In the genomic region with DNA sequence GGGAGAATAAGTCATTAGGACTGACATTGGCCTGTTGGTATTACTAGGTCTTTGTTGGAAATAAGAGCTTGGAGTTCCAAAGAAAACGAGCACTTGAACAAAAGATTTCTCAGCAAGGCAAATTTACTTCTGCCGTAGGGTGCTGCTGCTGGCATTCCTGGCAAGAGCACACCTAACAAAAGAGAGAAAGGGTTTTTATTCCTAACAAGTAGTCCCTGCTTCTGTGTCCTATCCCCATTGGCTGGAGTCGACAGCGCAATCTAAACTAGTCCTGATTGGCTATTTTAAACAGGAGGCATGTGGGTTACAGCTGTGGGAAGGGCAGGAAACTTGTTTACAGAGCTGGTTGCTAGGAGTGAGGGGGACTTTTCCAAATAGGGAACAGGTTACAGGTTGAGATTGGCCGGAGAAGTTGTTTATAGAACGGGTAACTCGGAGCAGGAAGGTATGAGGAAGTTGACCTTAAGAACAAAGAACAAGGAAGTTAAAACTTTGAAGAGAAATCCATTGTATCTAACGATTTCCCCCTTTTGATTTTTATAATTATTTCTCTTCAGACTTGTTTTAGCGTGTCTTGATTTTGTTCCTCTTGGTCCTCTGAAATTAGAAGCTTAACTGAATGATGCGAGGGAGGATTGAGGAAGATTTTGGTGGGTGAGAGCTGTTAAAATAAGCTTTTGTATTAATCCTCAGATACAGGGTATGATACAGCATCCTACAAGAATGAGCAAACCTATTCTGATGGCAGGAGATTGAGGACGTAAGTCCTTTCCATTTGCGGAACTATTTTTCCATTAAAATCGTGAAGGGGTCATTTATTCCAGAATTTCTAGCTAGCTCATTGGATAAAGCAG, we compare ENCODE assay signal across 1 cellular context.
A peak's percentile ranks its signal among the peaks of the same experiment; 100 is the strongest.
TF ChIP-seq lines count a peak whose summit lies in the region.

No MANE protein-coding gene starts in this region.

TF ChIP-seq in HEK293, 187 proteins besides CTCF, POLR2A, EP300 and RAD21 (continued from another document):
- TF ChIP-seq, protein P1, sequence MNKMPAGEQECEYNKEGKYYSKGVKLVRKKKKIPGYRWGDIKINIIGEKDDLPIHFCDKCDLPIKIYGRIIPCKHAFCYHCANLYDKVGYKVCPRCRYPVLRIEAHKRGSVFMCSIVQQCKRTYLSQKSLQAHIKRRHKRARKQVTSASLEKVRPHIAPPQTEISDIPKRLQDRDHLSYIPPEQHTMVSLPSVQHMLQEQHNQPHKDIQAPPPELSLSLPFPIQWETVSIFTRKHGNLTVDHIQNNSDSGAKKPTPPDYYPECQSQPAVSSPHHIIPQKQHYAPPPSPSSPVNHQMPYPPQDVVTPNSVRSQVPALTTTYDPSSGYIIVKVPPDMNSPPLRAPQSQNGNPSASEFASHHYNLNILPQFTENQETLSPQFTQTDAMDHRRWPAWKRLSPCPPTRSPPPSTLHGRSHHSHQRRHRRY (tag by site-specific recombination; IDR thresholded peaks at IDR 0.05): no peak
- TF ChIP-seq, protein P2, sequence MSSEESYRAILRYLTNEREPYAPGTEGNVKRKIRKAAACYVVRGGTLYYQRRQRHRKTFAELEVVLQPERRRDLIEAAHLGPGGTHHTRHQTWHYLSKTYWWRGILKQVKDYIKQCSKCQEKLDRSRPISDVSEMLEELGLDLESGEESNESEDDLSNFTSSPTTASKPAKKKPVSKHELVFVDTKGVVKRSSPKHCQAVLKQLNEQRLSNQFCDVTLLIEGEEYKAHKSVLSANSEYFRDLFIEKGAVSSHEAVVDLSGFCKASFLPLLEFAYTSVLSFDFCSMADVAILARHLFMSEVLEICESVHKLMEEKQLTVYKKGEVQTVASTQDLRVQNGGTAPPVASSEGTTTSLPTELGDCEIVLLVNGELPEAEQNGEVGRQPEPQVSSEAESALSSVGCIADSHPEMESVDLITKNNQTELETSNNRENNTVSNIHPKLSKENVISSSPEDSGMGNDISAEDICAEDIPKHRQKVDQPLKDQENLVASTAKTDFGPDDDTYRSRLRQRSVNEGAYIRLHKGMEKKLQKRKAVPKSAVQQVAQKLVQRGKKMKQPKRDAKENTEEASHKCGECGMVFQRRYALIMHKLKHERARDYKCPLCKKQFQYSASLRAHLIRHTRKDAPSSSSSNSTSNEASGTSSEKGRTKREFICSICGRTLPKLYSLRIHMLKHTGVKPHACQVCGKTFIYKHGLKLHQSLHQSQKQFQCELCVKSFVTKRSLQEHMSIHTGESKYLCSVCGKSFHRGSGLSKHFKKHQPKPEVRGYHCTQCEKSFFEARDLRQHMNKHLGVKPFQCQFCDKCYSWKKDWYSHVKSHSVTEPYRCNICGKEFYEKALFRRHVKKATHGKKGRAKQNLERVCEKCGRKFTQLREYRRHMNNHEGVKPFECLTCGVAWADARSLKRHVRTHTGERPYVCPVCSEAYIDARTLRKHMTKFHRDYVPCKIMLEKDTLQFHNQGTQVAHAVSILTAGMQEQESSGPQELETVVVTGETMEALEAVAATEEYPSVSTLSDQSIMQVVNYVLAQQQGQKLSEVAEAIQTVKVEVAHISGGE (tag by site-specific recombination; conservative IDR thresholded peaks at IDR 0.05; ENCODE audit: low read depth): 0 out of 2 replicates have a peak, but pooled peaks have one; percentile 11
- TF ChIP-seq TRIM28 (IDR thresholded peaks at IDR 0.05; ENCODE audit: borderline replicate concordance, low read length): peak; percentile 77; the same call in 1 of the 2 replicates
- TF ChIP-seq, protein P3, sequence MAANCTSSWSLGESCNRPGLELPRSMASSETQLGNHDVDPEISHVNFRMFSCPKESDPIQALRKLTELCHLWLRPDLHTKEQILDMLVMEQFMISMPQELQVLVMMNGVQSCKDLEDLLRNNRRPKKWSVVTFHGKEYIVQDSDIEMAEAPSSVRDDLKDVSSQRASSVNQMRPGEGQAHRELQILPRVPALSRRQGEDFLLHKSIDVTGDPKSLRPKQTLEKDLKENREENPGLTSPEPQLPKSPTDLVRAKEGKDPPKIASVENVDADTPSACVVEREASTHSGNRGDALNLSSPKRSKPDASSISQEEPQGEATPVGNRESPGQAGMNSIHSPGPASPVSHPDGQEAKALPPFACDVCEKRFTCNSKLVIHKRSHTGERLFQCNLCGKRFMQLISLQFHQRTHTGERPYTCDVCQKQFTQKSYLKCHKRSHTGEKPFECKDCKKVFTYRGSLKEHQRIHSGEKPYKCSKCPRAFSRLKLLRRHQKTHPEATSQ (tag by site-specific recombination; IDR thresholded peaks at IDR 0.05): no peak
- TF ChIP-seq, protein P4, sequence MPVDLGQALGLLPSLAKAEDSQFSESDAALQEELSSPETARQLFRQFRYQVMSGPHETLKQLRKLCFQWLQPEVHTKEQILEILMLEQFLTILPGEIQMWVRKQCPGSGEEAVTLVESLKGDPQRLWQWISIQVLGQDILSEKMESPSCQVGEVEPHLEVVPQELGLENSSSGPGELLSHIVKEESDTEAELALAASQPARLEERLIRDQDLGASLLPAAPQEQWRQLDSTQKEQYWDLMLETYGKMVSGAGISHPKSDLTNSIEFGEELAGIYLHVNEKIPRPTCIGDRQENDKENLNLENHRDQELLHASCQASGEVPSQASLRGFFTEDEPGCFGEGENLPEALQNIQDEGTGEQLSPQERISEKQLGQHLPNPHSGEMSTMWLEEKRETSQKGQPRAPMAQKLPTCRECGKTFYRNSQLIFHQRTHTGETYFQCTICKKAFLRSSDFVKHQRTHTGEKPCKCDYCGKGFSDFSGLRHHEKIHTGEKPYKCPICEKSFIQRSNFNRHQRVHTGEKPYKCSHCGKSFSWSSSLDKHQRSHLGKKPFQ (tag by site-specific recombination; IDR thresholded peaks at IDR 0.05): no peak
- TF ChIP-seq ZNF585B (tag by site-specific recombination; IDR thresholded peaks at IDR 0.05): no peak
- TF ChIP-seq ZNF366 (tag by site-specific recombination; conservative IDR thresholded peaks at IDR 0.05): no peak
- TF ChIP-seq ZNF184 (tag by site-specific recombination; IDR thresholded peaks at IDR 0.05): 0 out of 2 replicates have a peak, but pooled peaks have one; percentile 17
